In genomic region chr20:440636-441035, GRCh38 we compare ENCODE assay signal across 19 cellular contexts.
"Had no signal": no experiment of that assay in that cellular context is flagged by ENCODE, and none has a peak within 500 bp of the region (broad histone marks: within the 10 kb centered on the region; RNA-seq: fewer than 3 reads in every experiment).

No MANE protein-coding gene starts in this region.

- H3K4me3 Mint-ChIP-seq: activated CD8-positive, alpha-beta T cell treated with anti-CD3 and anti-CD28 coated beads for 36 hours; activated naive CD4-positive, alpha-beta T cell treated with anti-CD3 and anti-CD28 coated beads, Interleukin-2, amount 10 ng/mL, durations not matched to agents 7 days and 5 days; activated T-cell treated with anti-CD3 and anti-CD28 coated beads, Interleukin-2, amount 50 U/mL, for 24 hours; dendritic cell treated with granulocyte-macrophage colony-stimulating factor and Interleukin-4, amounts not matched to agents 40 ng/mL and 50 ng/mL, for 4 days; WTC11 had no signal

- DNase-seq: activated CD4-positive, alpha-beta T cell treated with anti-CD3 and anti-CD28 coated beads for 4 hours; activated CD8-positive, alpha-beta T cell treated with anti-CD3 and anti-CD28 coated beads for 36 hours; activated naive CD4-positive, alpha-beta T cell treated with anti-CD3 and anti-CD28 coated beads, Interleukin-2, amount 10 ng/mL, durations not matched to agents 7 days and 5 days; activated T-cell treated with anti-CD3 and anti-CD28 coated beads, Interleukin-2, amount 50 U/mL, for 24 hours; effector CD8-positive, alpha-beta T cell; heart right ventricle; left cardiac atrium; mesenchymal stem cell; naive thymus-derived CD4-positive, alpha-beta T cell; right lobe of liver; stimulated activated CD4-positive, alpha-beta T cell treated with anti-CD3 and anti-CD28 coated beads, Interleukin-4, amount 100 ng/mL, for 4 hours; stimulated activated naive CD4-positive, alpha-beta T cell; substantia nigra; tibial artery had no signal

- H3K27me3 ChIP-seq: heart right ventricle, neutrophil, right lobe of liver, tibial artery had no signal

- H3K27ac Mint-ChIP-seq: activated CD8-positive, alpha-beta T cell treated with anti-CD3 and anti-CD28 coated beads for 36 hours; activated naive CD4-positive, alpha-beta T cell treated with anti-CD3 and anti-CD28 coated beads, Interleukin-2, amount 10 ng/mL, durations not matched to agents 7 days and 5 days; dendritic cell treated with granulocyte-macrophage colony-stimulating factor and Interleukin-4, amounts not matched to agents 40 ng/mL and 50 ng/mL, for 4 days; T-helper 2 cell treated with Interferon-gamma antibody and Interleukin-4, amounts not matched to agents 5 μg/mL and 100 μg/mL, for 36 hours; WTC11 had no signal

- H3K4me3 ChIP-seq: heart right ventricle, right lobe of liver, tibial artery had no signal

- H3K9me3 ChIP-seq: heart right ventricle, neutrophil, right lobe of liver, tibial artery had no signal

- H3K27me3 Mint-ChIP-seq: activated CD8-positive, alpha-beta T cell treated with anti-CD3 and anti-CD28 coated beads for 36 hours; activated naive CD4-positive, alpha-beta T cell treated with anti-CD3 and anti-CD28 coated beads, Interleukin-2, amount 10 ng/mL, durations not matched to agents 7 days and 5 days; activated T-cell treated with anti-CD3 and anti-CD28 coated beads, Interleukin-2, amount 50 U/mL, for 24 hours; dendritic cell treated with granulocyte-macrophage colony-stimulating factor and Interleukin-4, amounts not matched to agents 40 ng/mL and 50 ng/mL, for 4 days; naive thymus-derived CD4-positive, alpha-beta T cell had no signal

- ATAC-seq: activated CD8-positive, alpha-beta T cell treated with anti-CD3 and anti-CD28 coated beads for 36 hours; esophagus mucosa; heart right ventricle; left cardiac atrium; naive thymus-derived CD4-positive, alpha-beta T cell; right lobe of liver; WTC11 had no signal

- H3K9me3 Mint-ChIP-seq: activated CD8-positive, alpha-beta T cell treated with anti-CD3 and anti-CD28 coated beads for 36 hours; activated naive CD4-positive, alpha-beta T cell treated with anti-CD3 and anti-CD28 coated beads, Interleukin-2, amount 10 ng/mL, durations not matched to agents 7 days and 5 days; activated T-cell treated with anti-CD3 and anti-CD28 coated beads, Interleukin-2, amount 50 U/mL, for 24 hours; dendritic cell treated with granulocyte-macrophage colony-stimulating factor and Interleukin-4, amounts not matched to agents 40 ng/mL and 50 ng/mL, for 4 days; naive thymus-derived CD4-positive, alpha-beta T cell; T-helper 2 cell treated with Interferon-gamma antibody and Interleukin-4, amounts not matched to agents 5 μg/mL and 100 μg/mL, for 36 hours; WTC11 had no signal
